Comparison of ENCODE assay signal across 23 cellular contexts in genomic region chr1:198387587-198387986, GRCh38.
DNase-seq lines count a peak whose midpoint lies in the region; FAIRE-seq and TF ChIP-seq lines count a peak whose summit lies in the region.
"Had no signal": no experiment of that assay in that cellular context is flagged by ENCODE, and none has a peak within 500 bp of the region (broad histone marks: within the 10 kb centered on the region; RNA-seq: fewer than 3 reads in every experiment).

No MANE protein-coding gene starts in this region.

- no peak for TF ChIP-seq POLR2A in suprapubic skin (IDR thresholded peaks at IDR 0.05)

- no peak overlapping the region for H3K27ac ChIP-seq in astrocyte (ENCODE audit: low read depth, low read length)
- H3K27ac ChIP-seq in suprapubic skin: no peak overlapping the region
- H3K27ac ChIP-seq: gastroesophageal sphincter, pancreas had no signal

- no peak overlapping the region for H3K4me3 ChIP-seq in astrocyte (ENCODE audit: insufficient read depth, low read depth, low read length)
- H3K4me3 ChIP-seq in retinal pigment epithelial cell (ENCODE audit: low read length): no peak overlapping the region
- no peak overlapping the region for H3K4me3 ChIP-seq in suprapubic skin
- H3K4me3 ChIP-seq: gastroesophageal sphincter, pancreas had no signal

- FAIRE-seq in astrocyte (lab: Jason Lieb, UNC): no peak
- FAIRE-seq: pancreas had no signal

- H3K27me3 Mint-ChIP-seq in astrocyte (ENCODE audit: low read depth, unreplicated experiment): no peaks in the 10 kb centered on the region

- no peaks in the 10 kb centered on the region for H3K36me3 Mint-ChIP-seq in astrocyte (ENCODE audit: low read depth, unreplicated experiment)
- H3K36me3 Mint-ChIP-seq: naive thymus-derived CD4-positive, alpha-beta T cell; stimulated activated effector memory CD8-positive, alpha-beta T cell treated with anti-CD3 and anti-CD28 coated beads, Interleukin-12 subunit alpha, Interleukin-12 subunit beta, amount 100 ng/mL, for 72 hours had no signal

- H3K9me3 ChIP-seq in astrocyte (ENCODE audit: insufficient read depth, low read depth, low read length) (no peaks in the 10 kb centered on the region), suprapubic skin (no peaks in the 10 kb centered on the region)
- H3K9me3 ChIP-seq: gastroesophageal sphincter, pancreas had no signal

- H3K4me2 ChIP-seq in astrocyte (ENCODE audit: low read length): peak overlapping the region; percentile 7

- H3K4me1 ChIP-seq in astrocyte (ENCODE audit: insufficient read depth, low read length) (no peaks in the 10 kb centered on the region), suprapubic skin (no peaks in the 10 kb centered on the region)
- H3K4me1 ChIP-seq: gastroesophageal sphincter, pancreas had no signal

- H3K9ac ChIP-seq in astrocyte (ENCODE audit: low read length): no peak overlapping the region

- H3K36me3 ChIP-seq in astrocyte (ENCODE audit: insufficient read depth, low read length): no peaks in the 10 kb centered on the region
- no peaks in the 10 kb centered on the region for H3K36me3 ChIP-seq in suprapubic skin
- H3K36me3 ChIP-seq: gastroesophageal sphincter, pancreas had no signal

- no peaks in the 10 kb centered on the region for H4K20me1 ChIP-seq in astrocyte (ENCODE audit: insufficient read depth, low read length)

- no peaks in the 10 kb centered on the region for H3K79me2 ChIP-seq in astrocyte (ENCODE audit: insufficient read depth, low read length)

- no peak for TF ChIP-seq CTCF in astrocyte (IDR thresholded peaks at IDR 0.05; ENCODE audit: insufficient read depth, low read depth, low read length)
- no peak for TF ChIP-seq CTCF in retinal pigment epithelial cell (conservative IDR thresholded peaks at IDR 0.05; ENCODE audit: low read depth, low read length)
- no peak for TF ChIP-seq CTCF in suprapubic skin (IDR thresholded peaks at IDR 0.05)

- H3K4me3 Mint-ChIP-seq in astrocyte (ENCODE audit: unreplicated experiment): no peak overlapping the region
- H3K4me3 Mint-ChIP-seq: activated CD8-positive, alpha-beta T cell treated with anti-CD3 and anti-CD28 coated beads, Interleukin-2, amount 10 ng/mL, durations not matched to agents 7 days and 5 days; B cell; naive thymus-derived CD4-positive, alpha-beta T cell; stimulated activated effector memory CD8-positive, alpha-beta T cell treated with anti-CD3 and anti-CD28 coated beads, Interleukin-12 subunit alpha, Interleukin-12 subunit beta, amount 100 ng/mL, for 72 hours had no signal

- peak; percentile 14 for DNase-seq in ELF-1 (ENCODE audit: low read depth, low spot score)
- peak; percentile 83 for DNase-seq in astrocyte (ENCODE audit: low read depth)
- peak; percentile 59 for DNase-seq in iris pigment epithelial cell (ENCODE audit: low read depth)
- DNase-seq in retinal pigment epithelial cell (ENCODE audit: low read depth): peak; percentile 92
- no peak for DNase-seq in activated CD4-positive, CD25-positive, alpha-beta regulatory T cell (lab: John Stamatoyannopoulos, UW)
- DNase-seq in suprapubic skin (ENCODE audit: low spot score in 2 of 2): no peak
- no peak for DNase-seq in effector CD8-positive, alpha-beta T cell (lab: John Stamatoyannopoulos, UW)
- DNase-seq: activated CD4-positive, CD25-positive, alpha-beta regulatory T cell treated with anti-CD3 and anti-CD28 coated beads, Interleukin-2, amount 50 U/mL, for 72 hours; activated CD8-positive, alpha-beta T cell treated with anti-CD3 and anti-CD28 coated beads, Interleukin-2, amount 10 ng/mL, durations not matched to agents 7 days and 5 days; activated gamma-delta T cell; central memory CD4-positive, alpha-beta T cell; DND-41; GOT3; mammary epithelial cell; naive thymus-derived CD4-positive, alpha-beta T cell; NCI-H1048; NCI-H2029; NCI-H345; NCI-H82; pancreas had no signal

- no peak for TF ChIP-seq EP300 in suprapubic skin (IDR thresholded peaks at IDR 0.05)

- 62% methylated on average over 3 of the region's 3 CpGs for WGBS in suprapubic skin

- H3K4me1 Mint-ChIP-seq in astrocyte (ENCODE audit: low read depth, unreplicated experiment): peaks cover 27% of the 10 kb centered on the region
- H3K4me1 Mint-ChIP-seq: naive thymus-derived CD4-positive, alpha-beta T cell; stimulated activated effector memory CD8-positive, alpha-beta T cell treated with anti-CD3 and anti-CD28 coated beads, Interleukin-12 subunit alpha, Interleukin-12 subunit beta, amount 100 ng/mL, for 72 hours had no signal

- peak overlapping the region; percentile 82 for H3K27ac Mint-ChIP-seq in astrocyte (ENCODE audit: unreplicated experiment)
- H3K27ac Mint-ChIP-seq: activated CD8-positive, alpha-beta T cell treated with anti-CD3 and anti-CD28 coated beads, Interleukin-2, amount 10 ng/mL, durations not matched to agents 7 days and 5 days; B cell; naive thymus-derived CD4-positive, alpha-beta T cell; stimulated activated effector memory CD8-positive, alpha-beta T cell treated with anti-CD3 and anti-CD28 coated beads, Interleukin-12 subunit alpha, Interleukin-12 subunit beta, amount 100 ng/mL, for 72 hours had no signal

- H3K9me3 Mint-ChIP-seq in astrocyte (ENCODE audit: unreplicated experiment): no peaks in the 10 kb centered on the region
- H3K9me3 Mint-ChIP-seq: naive thymus-derived CD4-positive, alpha-beta T cell; stimulated activated effector memory CD8-positive, alpha-beta T cell treated with anti-CD3 and anti-CD28 coated beads, Interleukin-12 subunit alpha, Interleukin-12 subunit beta, amount 100 ng/mL, for 72 hours had no signal

- no peak overlapping the region for H2AFZ ChIP-seq in astrocyte (ENCODE audit: low read depth, low read length)

- H3K27me3 ChIP-seq in astrocyte (ENCODE audit: insufficient read depth, low read length) (no peaks in the 10 kb centered on the region), suprapubic skin (no peaks in the 10 kb centered on the region)
- H3K27me3 ChIP-seq: gastroesophageal sphincter, pancreas had no signal

Comparison
In these comparisons a context has a peak if more than half of its experiments do, and no peak if none do; other contexts are left out.
1. DNase-seq: peak in ELF-1 (single experiment), astrocyte (single experiment), iris pigment epithelial cell (single experiment) and retinal pigment epithelial cell (single experiment); none in activated CD4-positive, CD25-positive, alpha-beta regulatory T cell (0 of 4), suprapubic skin (0 of 2) and effector CD8-positive, alpha-beta T cell (single experiment).